In the genomic region with DNA sequence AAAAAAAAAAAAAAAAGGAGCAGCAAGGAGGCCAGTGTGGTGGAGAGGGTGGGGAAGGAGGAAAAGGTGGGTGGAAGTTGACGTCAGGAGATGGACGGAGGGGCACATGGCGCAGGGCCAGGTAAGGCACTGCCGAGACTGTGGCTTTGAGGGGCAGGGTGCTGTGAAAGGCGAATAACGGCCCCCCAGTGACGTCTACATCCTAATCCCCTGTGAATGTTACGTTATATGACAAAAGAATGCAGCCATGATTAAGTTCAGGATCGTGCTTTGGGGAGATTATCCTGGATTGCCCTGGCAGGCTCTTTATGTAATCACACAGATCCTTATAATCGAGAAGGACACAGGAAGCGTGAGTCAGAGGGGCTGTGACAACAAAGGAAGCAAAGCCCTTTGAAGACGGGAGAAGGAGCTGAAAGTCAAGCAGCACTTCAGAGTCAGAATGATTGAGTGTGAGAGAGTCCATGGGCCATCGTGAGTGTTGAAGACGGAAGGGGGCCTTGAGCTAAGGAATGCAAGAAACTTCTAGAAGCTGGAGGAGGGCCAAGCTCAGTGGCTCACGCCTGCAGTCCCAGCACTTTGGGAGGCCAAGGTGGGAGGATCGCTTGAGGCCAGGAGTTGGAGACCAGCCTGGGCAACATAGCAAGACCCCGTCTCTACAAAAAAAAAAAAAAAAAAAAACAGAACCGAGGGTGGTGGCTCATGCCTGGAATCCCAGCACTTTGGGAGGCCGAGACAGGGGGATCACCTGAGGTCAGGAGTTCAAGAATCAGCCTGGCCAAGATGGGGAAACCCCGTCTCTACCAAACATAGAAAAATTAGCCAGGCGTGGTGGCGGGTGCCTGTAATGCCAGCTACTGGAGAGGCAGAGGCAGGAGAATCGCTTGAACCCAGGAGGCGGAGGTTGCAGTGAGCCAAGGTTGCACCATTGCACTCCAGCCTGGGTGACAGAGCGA, we compare ENCODE assay signal across 1 cellular context.
TF ChIP-seq lines count a peak whose summit lies in the region.

No MANE protein-coding gene starts in this region.

TF ChIP-seq in HepG2, 621 proteins besides CTCF, POLR2A, EP300 and RAD21:
- no peak for TF ChIP-seq E2F5 (CRISPR knock-in tag; conservative IDR thresholded peaks at IDR 0.05)
- no peak for TF ChIP-seq TBX3 (IDR thresholded peaks at IDR 0.05; ENCODE audit: borderline replicate concordance)
- no peak for TF ChIP-seq ZBTB44 (CRISPR knock-in tag; IDR thresholded peaks at IDR 0.05)
- peak; percentile 73 for TF ChIP-seq FOSL2 (CRISPR knock-in tag; IDR thresholded peaks at IDR 0.05)
- no peak for TF ChIP-seq KDM5B (CRISPR knock-in tag; IDR thresholded peaks at IDR 0.05; ENCODE audit: borderline replicate concordance)
- no peak for TF ChIP-seq ZNF383 (CRISPR knock-in tag; IDR thresholded peaks at IDR 0.05; ENCODE audit: borderline replicate concordance)
- TF ChIP-seq NCOR1 (IDR thresholded peaks at IDR 0.05; ENCODE audit: borderline replicate concordance, low read length): no peak
- no peak for TF ChIP-seq YEATS2 (CRISPR knock-in tag; IDR thresholded peaks at IDR 0.05; ENCODE audit: borderline replicate concordance)
- no peak for TF ChIP-seq HCFC1 (IDR thresholded peaks at IDR 0.05; ENCODE audit: low read depth, low read length)
- TF ChIP-seq SRF (IDR thresholded peaks at IDR 0.05; ENCODE audit: low read depth, low read length): no peak
- peak; percentile 45; the same call in 1 of the 2 replicates for TF ChIP-seq RXRB (CRISPR knock-in tag; IDR thresholded peaks at IDR 0.05; ENCODE audit: borderline replicate concordance)
- no peak for TF ChIP-seq ZFX (CRISPR knock-in tag; IDR thresholded peaks at IDR 0.05; ENCODE audit: low read depth)
- no peak for TF ChIP-seq MEIS1 (CRISPR knock-in tag; IDR thresholded peaks at IDR 0.05; ENCODE audit: borderline replicate concordance)
- no peak for TF ChIP-seq HES4 (CRISPR knock-in tag; IDR thresholded peaks at IDR 0.05; ENCODE audit: borderline replicate concordance)
- TF ChIP-seq CREM (IDR thresholded peaks at IDR 0.05): no peak
- no peak for TF ChIP-seq CREM (CRISPR knock-in tag; IDR thresholded peaks at IDR 0.05)
- no peak for TF ChIP-seq SMYD3 (CRISPR knock-in tag; IDR thresholded peaks at IDR 0.05)
- TF ChIP-seq THRA (CRISPR knock-in tag; IDR thresholded peaks at IDR 0.05; ENCODE audit: borderline replicate concordance): peak; percentile 59; the same call in 1 of the 2 replicates
- TF ChIP-seq, protein P1, sequence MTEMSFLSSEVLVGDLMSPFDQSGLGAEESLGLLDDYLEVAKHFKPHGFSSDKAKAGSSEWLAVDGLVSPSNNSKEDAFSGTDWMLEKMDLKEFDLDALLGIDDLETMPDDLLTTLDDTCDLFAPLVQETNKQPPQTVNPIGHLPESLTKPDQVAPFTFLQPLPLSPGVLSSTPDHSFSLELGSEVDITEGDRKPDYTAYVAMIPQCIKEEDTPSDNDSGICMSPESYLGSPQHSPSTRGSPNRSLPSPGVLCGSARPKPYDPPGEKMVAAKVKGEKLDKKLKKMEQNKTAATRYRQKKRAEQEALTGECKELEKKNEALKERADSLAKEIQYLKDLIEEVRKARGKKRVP (CRISPR knock-in tag; IDR thresholded peaks at IDR 0.05): no peak
- TF ChIP-seq LCORL (IDR thresholded peaks at IDR 0.05): no peak
- no peak for TF ChIP-seq LCORL (CRISPR knock-in tag; IDR thresholded peaks at IDR 0.05)
- TF ChIP-seq, protein P2, sequence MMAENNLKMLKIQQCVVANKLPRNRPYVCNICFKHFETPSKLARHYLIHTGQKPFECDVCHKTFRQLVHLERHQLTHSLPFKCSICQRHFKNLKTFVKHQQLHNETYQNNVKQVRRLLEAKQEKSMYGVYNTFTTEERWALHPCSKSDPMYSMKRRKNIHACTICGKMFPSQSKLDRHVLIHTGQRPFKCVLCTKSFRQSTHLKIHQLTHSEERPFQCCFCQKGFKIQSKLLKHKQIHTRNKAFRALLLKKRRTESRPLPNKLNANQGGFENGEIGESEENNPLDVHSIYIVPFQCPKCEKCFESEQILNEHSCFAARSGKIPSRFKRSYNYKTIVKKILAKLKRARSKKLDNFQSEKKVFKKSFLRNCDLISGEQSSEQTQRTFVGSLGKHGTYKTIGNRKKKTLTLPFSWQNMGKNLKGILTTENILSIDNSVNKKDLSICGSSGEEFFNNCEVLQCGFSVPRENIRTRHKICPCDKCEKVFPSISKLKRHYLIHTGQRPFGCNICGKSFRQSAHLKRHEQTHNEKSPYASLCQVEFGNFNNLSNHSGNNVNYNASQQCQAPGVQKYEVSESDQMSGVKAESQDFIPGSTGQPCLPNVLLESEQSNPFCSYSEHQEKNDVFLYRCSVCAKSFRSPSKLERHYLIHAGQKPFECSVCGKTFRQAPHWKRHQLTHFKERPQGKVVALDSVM (CRISPR knock-in tag; IDR thresholded peaks at IDR 0.05): 0 out of 2 replicates have a peak, but pooled peaks have one; percentile 28
- TF ChIP-seq FOXK2 (IDR thresholded peaks at IDR 0.05): no peak
- TF ChIP-seq ZNF317 (CRISPR knock-in tag; IDR thresholded peaks at IDR 0.05): no peak
- TF ChIP-seq TP53 (CRISPR knock-in tag; conservative IDR thresholded peaks at IDR 0.05): no peak
- no peak for TF ChIP-seq POGZ (CRISPR knock-in tag; IDR thresholded peaks at IDR 0.05)
- no peak for TF ChIP-seq ZNF660 (CRISPR knock-in tag; IDR thresholded peaks at IDR 0.05; ENCODE audit: borderline replicate concordance, low read depth)
- TF ChIP-seq ZNF672 (CRISPR knock-in tag; IDR thresholded peaks at IDR 0.05): no peak
- TF ChIP-seq ZNF121 (CRISPR knock-in tag; IDR thresholded peaks at IDR 0.05): peak; percentile 84
- TF ChIP-seq, protein P3, sequence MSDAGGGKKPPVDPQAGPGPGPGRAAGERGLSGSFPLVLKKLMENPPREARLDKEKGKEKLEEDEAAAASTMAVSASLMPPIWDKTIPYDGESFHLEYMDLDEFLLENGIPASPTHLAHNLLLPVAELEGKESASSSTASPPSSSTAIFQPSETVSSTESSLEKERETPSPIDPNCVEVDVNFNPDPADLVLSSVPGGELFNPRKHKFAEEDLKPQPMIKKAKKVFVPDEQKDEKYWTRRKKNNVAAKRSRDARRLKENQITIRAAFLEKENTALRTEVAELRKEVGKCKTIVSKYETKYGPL (CRISPR knock-in tag; IDR thresholded peaks at IDR 0.05): no peak
- peak; percentile 51; the same call in 1 of the 2 replicates for TF ChIP-seq ETV5 (CRISPR knock-in tag; IDR thresholded peaks at IDR 0.05; ENCODE audit: borderline replicate concordance)
- TF ChIP-seq DDIT3 (CRISPR knock-in tag; IDR thresholded peaks at IDR 0.05): no peak
- TF ChIP-seq PBX2 (CRISPR knock-in tag; IDR thresholded peaks at IDR 0.05): no peak
- no peak for TF ChIP-seq ZNF703 (CRISPR knock-in tag; IDR thresholded peaks at IDR 0.05; ENCODE audit: borderline replicate concordance)
- TF ChIP-seq REXO4 (CRISPR knock-in tag; IDR thresholded peaks at IDR 0.05; ENCODE audit: borderline replicate concordance): no peak
TF ChIP-seq in HepG2: peak in this region for 6.
